Comparison of ENCODE assay signal across 12 cellular contexts in genomic region chr15:57752426-57752825, GRCh38. TPM values are rescaled to one million over a fixed set of nuclear protein-coding genes. Genes with fewer than 3 reads are reported as not detected.
A peak's percentile ranks its signal among the peaks of the same experiment; 100 is the strongest.
DNase-seq lines count a peak whose midpoint lies in the region; ATAC-seq and TF ChIP-seq lines count a peak whose summit lies in the region.
"Had no signal": no experiment of that assay in that cellular context is flagged by ENCODE, and none has a peak within 500 bp of the region (broad histone marks: within the 10 kb centered on the region; RNA-seq: fewer than 3 reads in every experiment).

No MANE protein-coding gene starts in this region.

- peak in 1 of 2 donors; percentile 59 for TF ChIP-seq CTCF in right atrium auricular region (IDR thresholded peaks at IDR 0.05)
- TF ChIP-seq CTCF in fibroblast of lung (conservative IDR thresholded peaks at IDR 0.05 in 1 of 2, IDR thresholded peaks at IDR 0.05 in 1 of 2; ENCODE audit: low read depth in 1 of 2, low read length in 2 of 2) = peak in 1 of 2 donors; percentile 9
- no peak for TF ChIP-seq CTCF in vagina (IDR thresholded peaks at IDR 0.05)

- H4K20me1 ChIP-seq in fibroblast of lung (ENCODE audit: control insufficient read depth, extremely low read depth, insufficient read depth, low read length) = no peaks in the 10 kb centered on the region

- H3K27ac ChIP-seq in right atrium auricular region (no peak overlapping the region), fibroblast of lung (ENCODE audit: insufficient read depth, low read length) (no peak overlapping the region), vagina (peak overlapping the region; percentile 12)

- H3K9me3 ChIP-seq in right atrium auricular region (no peaks in the 10 kb centered on the region), fibroblast of lung (ENCODE audit: control insufficient read depth, insufficient read depth, low read depth, low read length) (no peaks in the 10 kb centered on the region), vagina (no peaks in the 10 kb centered on the region)

- DNase-seq in Right ventricle myocardium superior (peak; percentile 63), right atrium auricular region (ENCODE audit: low spot score) (no peak), fibroblast of lung (ENCODE audit: low read depth in 2 of 2) (peak in 1 of 2 donors; percentile 8), medulla oblongata (ENCODE audit: extremely low spot score) (peak; percentile 44), vagina (ENCODE audit: extremely low spot score in 2 of 2) (no peak), cortex of kidney (lab: John Stamatoyannopoulos, UW) (no peak), DMS53 treated with DMSO at 0.1 percent for 48 hours (lab: John Stamatoyannopoulos, UW; ENCODE audit: unreplicated experiment) (no peak)
- DNase-seq: ACHN; NCI-H187 treated with DMSO at 0.1 percent for 48 hours; stimulated activated CD4-positive, alpha-beta T cell treated with anti-CD3 and anti-CD28 coated beads, Interleukin-1b, Interleukin-23, amount 100 ng/mL, for 48 hours; stimulated activated naive CD8-positive, alpha-beta T cell treated with anti-CD3 and anti-CD28 coated beads, Interleukin-15, amount 100 ng/mL, for 72 hours had no signal

- H3K79me2 ChIP-seq in fibroblast of lung (ENCODE audit: control insufficient read depth, insufficient read depth, low read length) = no peaks in the 10 kb centered on the region

- H3K4me2 ChIP-seq in fibroblast of lung (ENCODE audit: extremely low read depth, insufficient read depth, low read length) = no peak overlapping the region

- no peaks in the 10 kb centered on the region for H3K36me3 ChIP-seq in right atrium auricular region
- H3K36me3 ChIP-seq in fibroblast of lung (ENCODE audit: control insufficient read depth, insufficient read depth, low read length) = no peaks in the 10 kb centered on the region
- H3K36me3 ChIP-seq in vagina = no peaks in the 10 kb centered on the region

- no peak overlapping the region for H3K9ac ChIP-seq in fibroblast of lung (ENCODE audit: insufficient read depth, low read length)

- peak; percentile 85 for ATAC-seq in Right ventricle myocardium superior (ENCODE audit: poor library complexity)
- no peak for ATAC-seq in HG02938 (IDR thresholded peaks at IDR 0.05; ENCODE audit: unreplicated experiment)
- ATAC-seq: stimulated activated naive CD8-positive, alpha-beta T cell treated with anti-CD3 and anti-CD28 coated beads, Interleukin-15, amount 100 ng/mL, for 72 hours had no signal

- peak overlapping the region; percentile 30 for H2AFZ ChIP-seq in fibroblast of lung (ENCODE audit: low read length)

- intact Hi-C loops in Right ventricle myocardium superior (cut with DNase I) (loop anchor here (5.0 kb wide), 2 partner anchors 105 to 315 kb away; partner anchors contain the start of gene ALDH1A2), vagina (cut with DNase I) (no loop called here)

- TF ChIP-seq POLR2A in vagina (IDR thresholded peaks at IDR 0.05) = no peak

- H3K27me3 ChIP-seq in right atrium auricular region = no peaks in the 10 kb centered on the region
- no peaks in the 10 kb centered on the region for H3K27me3 ChIP-seq in fibroblast of lung (ENCODE audit: control insufficient read depth, insufficient read depth, low read length)
- no peaks in the 10 kb centered on the region for H3K27me3 ChIP-seq in vagina

- no peaks in the 10 kb centered on the region for H3K4me1 ChIP-seq in right atrium auricular region
- no peaks in the 10 kb centered on the region for H3K4me1 ChIP-seq in fibroblast of lung (ENCODE audit: control insufficient read depth, extremely low read depth, insufficient read depth, low read length)
- H3K4me1 ChIP-seq in vagina = no peaks in the 10 kb centered on the region

- H3K4me3 ChIP-seq in right atrium auricular region (no peak overlapping the region), fibroblast of lung (replicated peaks in 1 of 4; ENCODE audit: control extremely low read depth in 1 of 4, insufficient read depth in 1 of 4, low read depth in 3 of 4, low read length in 4 of 4) (peak overlapping the region in 1 of 4 experiments; percentile 4), vagina (peak overlapping the region in 1 of 2 donors; percentile 2)

RNA-seq across cellular contexts. Expression of gene POLR2M, which starts 45.9 kb away (rescaled TPM):
- total RNA-seq in Right ventricle myocardium superior (47.1 TPM), right atrium auricular region (10 to 100 TPM; 68.0 to 97.5 TPM), fibroblast of lung (287 and 595 TPM in 2 replicates), vagina (204 TPM)
- polyA plus RNA-seq in fibroblast of lung = 64.0 and 70.8 TPM in 2 replicates
- polyA plus RNA-seq in fibroblast of lung (2012) = 32.2 and 33.0 TPM in 2 replicates
- 36.0 and 46.6 TPM in 2 replicates for polyA minus RNA-seq in fibroblast of lung (ENCODE audit: low replicate concordance)

Comparison
In these comparisons a context has a peak if more than half of its experiments do, and no peak if none do; other contexts are left out.
1. DNase-seq: peak in Right ventricle myocardium superior (single experiment) and medulla oblongata (single experiment); none in right atrium auricular region (single experiment), vagina (0 of 2), cortex of kidney (single experiment) and DMS53 treated with DMSO at 0.1 percent for 48 hours (single experiment).